ENCODE assay signal across 21 cellular contexts in the genomic region with DNA sequence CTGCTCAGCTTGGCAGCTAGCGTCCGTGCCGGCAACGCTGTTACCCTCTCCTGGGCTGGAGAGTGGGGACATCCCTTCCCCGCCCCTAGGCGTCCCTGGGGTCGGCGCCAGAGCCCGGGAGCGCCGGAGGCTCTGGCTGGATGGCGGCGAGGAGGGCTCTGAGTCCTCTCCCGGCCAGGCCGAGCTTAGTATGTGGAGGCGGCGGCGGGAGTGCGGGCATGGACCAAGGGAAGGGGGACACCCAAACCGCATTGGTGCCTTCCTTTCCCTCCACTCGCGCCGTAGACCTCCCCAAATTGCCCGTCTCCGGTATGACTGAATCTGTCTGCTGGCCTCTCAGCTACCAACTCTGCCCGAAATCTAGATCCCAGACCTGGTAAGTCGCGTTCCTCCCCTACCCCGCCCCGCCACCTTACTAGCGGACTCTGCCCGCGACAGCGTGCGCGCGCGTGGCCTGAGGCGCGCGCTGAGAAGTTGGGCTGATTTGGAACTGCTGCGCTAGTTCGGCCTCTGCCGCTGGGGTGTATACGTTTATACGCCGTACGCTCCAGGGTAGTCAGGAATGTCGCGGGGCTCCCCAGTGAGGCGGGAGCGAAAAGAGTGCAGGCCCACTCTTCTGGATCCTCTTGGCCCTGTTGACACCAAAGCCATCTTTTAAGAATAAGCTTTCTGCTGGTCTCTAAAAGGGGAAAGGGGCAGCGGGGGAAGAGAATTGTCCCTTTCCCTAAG. TPM values are rescaled to one million over a fixed set of nuclear protein-coding genes. Genes with fewer than 3 reads are reported as not detected.
A peak's percentile ranks its signal among the peaks of the same experiment; 100 is the strongest.
DNase-seq lines count a peak whose midpoint lies in the region; ATAC-seq and TF ChIP-seq lines count a peak whose summit lies in the region.
"Had no signal": no experiment of that assay in that cellular context is flagged by ENCODE, and none has a peak within 500 bp of the region (broad histone marks: within the 10 kb centered on the region; RNA-seq: fewer than 3 reads in every experiment).

No MANE protein-coding gene starts in this region.

- intact Hi-C loops in Right ventricle myocardium superior (cut with DNase I), result no loop called here
- intact Hi-C loops in adrenal gland (cut with DNase I), result no loop called here

- no peak overlapping the region for H2AK5ac ChIP-seq in mesenchymal stem cell (ENCODE audit: low read length, severe bottlenecking)

- no peak for TF ChIP-seq POLR2A in adrenal gland (IDR thresholded peaks at IDR 0.05)

- peaks cover 86% of the 10 kb centered on the region for H3K27me3 Mint-ChIP-seq in stimulated activated naive CD8-positive, alpha-beta T cell treated with anti-CD3 and anti-CD28 coated beads, Interleukin-15, amount 100 ng/mL, for 72 hours

- H3K4me3 ChIP-seq in cardiac muscle cell, result peak overlapping the region; percentile 9
- peak overlapping the region; percentile 59 to 61 for H3K4me3 ChIP-seq in mesenchymal stem cell (ENCODE audit: insufficient read depth in 1 of 2, low read depth in 1 of 2, low read length in 2 of 2)
- peak overlapping the region; percentile 44 for H3K4me3 ChIP-seq in thoracic aorta
- no peak overlapping the region for H3K4me3 ChIP-seq in adrenal gland
- H3K4me3 ChIP-seq: A549, SJSA1, vagina had no signal

- peaks cover 5% of the 10 kb centered on the region for H3K79me1 ChIP-seq in mesenchymal stem cell (replicated peaks; ENCODE audit: low read length, poor library complexity, severe bottlenecking)

- ATAC-seq in Right ventricle myocardium superior (ENCODE audit: poor library complexity), result no peak
- no peak for ATAC-seq in thoracic aorta (ENCODE audit: insufficient number of reproducible peaks, low FRiP score, low read depth)
- no peak for ATAC-seq in stimulated activated naive CD8-positive, alpha-beta T cell treated with anti-CD3 and anti-CD28 coated beads, Interleukin-15, amount 100 ng/mL, for 72 hours
- ATAC-seq: A549, HCT116 had no signal

- peaks cover 100% of the 10 kb centered on the region for H3K27me3 ChIP-seq in cardiac muscle cell
- H3K27me3 ChIP-seq in mesenchymal stem cell (ENCODE audit: control insufficient read depth in 1 of 2, insufficient read depth in 1 of 2, low read length in 2 of 2), result peaks cover 8 to 92% of the 10 kb centered on the region in 2 experiments
- H3K27me3 ChIP-seq in thoracic aorta (replicated peaks; ENCODE audit: insufficient read depth), result peaks cover 18% of the 10 kb centered on the region
- H3K27me3 ChIP-seq in adrenal gland, result peaks cover 89% of the 10 kb centered on the region

- H3K4me2 ChIP-seq in mesenchymal stem cell (ENCODE audit: low read length, poor library complexity, severe bottlenecking), result peak overlapping the region; percentile 92
- H3K4me2 ChIP-seq: A549 had no signal

- no peak overlapping the region for H3K14ac ChIP-seq in mesenchymal stem cell (ENCODE audit: low read length in 2 of 2)

- H3K9me3 ChIP-seq in cardiac muscle cell (ENCODE audit: low read depth) (no peaks in the 10 kb centered on the region), mesenchymal stem cell (ENCODE audit: control insufficient read depth, low read length) (peaks cover 4% of the 10 kb centered on the region), thoracic aorta (no peaks in the 10 kb centered on the region), adrenal gland (replicated peaks in 1 of 3) (no peaks in the 10 kb centered on the region)
- H3K9me3 ChIP-seq: A549, SJSA1, vagina had no signal

- H3K9me3 Mint-ChIP-seq in stimulated activated naive CD8-positive, alpha-beta T cell treated with anti-CD3 and anti-CD28 coated beads, Interleukin-15, amount 100 ng/mL, for 72 hours, result peaks cover 0 to 7% of the 10 kb centered on the region in 2 donors

- H3K9ac ChIP-seq in mesenchymal stem cell (ENCODE audit: low read length), result no peak overlapping the region

- no peak overlapping the region for H3K4ac ChIP-seq in mesenchymal stem cell (ENCODE audit: low read depth in 1 of 2, low read length in 2 of 2)

- no peak overlapping the region for H3K18ac ChIP-seq in mesenchymal stem cell (ENCODE audit: low read depth in 1 of 2, low read length in 2 of 2)

- H3K23ac ChIP-seq in mesenchymal stem cell (ENCODE audit: low read length in 2 of 2), result no peak overlapping the region

- WGBS in mesenchymal stem cell, result 2% methylated on average over 39 of the region's 53 CpGs
- WGBS in adrenal gland, 4 donors, result 4 to 22% (median 13%) methylated on average over 3 to 53 of the region's 53 CpGs

- no peaks in the 10 kb centered on the region for H3K4me1 ChIP-seq in cardiac muscle cell (ENCODE audit: low read depth)
- peaks cover 15% of the 10 kb centered on the region for H3K4me1 ChIP-seq in mesenchymal stem cell (ENCODE audit: control insufficient read depth, insufficient read depth, low read depth, low read length)
- peaks cover 10 to 11% of the 10 kb centered on the region in 2 donors for H3K4me1 ChIP-seq in thoracic aorta (ENCODE audit: control insufficient read depth in 1 of 2, low read depth in 2 of 2)
- peaks cover 0 to 10% of the 10 kb centered on the region in 2 donors for H3K4me1 ChIP-seq in adrenal gland (replicated peaks in 1 of 2)
- H3K4me1 ChIP-seq: A549, SJSA1 had no signal

- peak overlapping the region; percentile 20 for H2BK15ac ChIP-seq in mesenchymal stem cell (ENCODE audit: low read depth, poor library complexity, severe bottlenecking)

- peak overlapping the region; percentile 46 for H4K91ac ChIP-seq in mesenchymal stem cell (ENCODE audit: low read length)

- no peak overlapping the region for H2BK12ac ChIP-seq in mesenchymal stem cell (ENCODE audit: low read length in 2 of 2)

- H2BK120ac ChIP-seq in mesenchymal stem cell (ENCODE audit: low read depth, low read length), result no peak overlapping the region

- H2AFZ ChIP-seq in mesenchymal stem cell (ENCODE audit: low read depth, low read length), result no peak overlapping the region

- no peak for TF ChIP-seq CTCF in cardiac muscle cell (IDR thresholded peaks at IDR 0.05; ENCODE audit: low read depth, low read length)
- TF ChIP-seq CTCF in thoracic aorta (IDR thresholded peaks at IDR 0.05), result no peak
- TF ChIP-seq CTCF in adrenal gland (IDR thresholded peaks at IDR 0.05), result no peak

- no peak overlapping the region for H3K27ac Mint-ChIP-seq in stimulated activated naive CD8-positive, alpha-beta T cell treated with anti-CD3 and anti-CD28 coated beads, Interleukin-15, amount 100 ng/mL, for 72 hours
- H3K27ac Mint-ChIP-seq: IgD-negative memory B cell had no signal

- peaks cover 17% of the 10 kb centered on the region for H3K4me1 Mint-ChIP-seq in stimulated activated naive CD8-positive, alpha-beta T cell treated with anti-CD3 and anti-CD28 coated beads, Interleukin-15, amount 100 ng/mL, for 72 hours

- no peak overlapping the region for H2BK5ac ChIP-seq in mesenchymal stem cell (ENCODE audit: low read depth, low read length, poor library complexity, severe bottlenecking)

- H3K27ac ChIP-seq in cardiac muscle cell (no peak overlapping the region), cingulate gyrus (ENCODE audit: low read depth, low read length) (peak overlapping the region; percentile 91), mesenchymal stem cell (ENCODE audit: low read length, poor library complexity, severe bottlenecking) (no peak overlapping the region), thoracic aorta (peak overlapping the region in 1 of 2 donors; percentile 9), adrenal gland (no peak overlapping the region)
- H3K27ac ChIP-seq: A549, SJSA1, vagina, WERI-Rb-1 had no signal

- H3K4me3 Mint-ChIP-seq in stimulated activated naive CD8-positive, alpha-beta T cell treated with anti-CD3 and anti-CD28 coated beads, Interleukin-15, amount 100 ng/mL, for 72 hours, result no peak overlapping the region
- H3K4me3 Mint-ChIP-seq: IgD-negative memory B cell, naive B cell had no signal

- H3K36me3 ChIP-seq in cardiac muscle cell (no peaks in the 10 kb centered on the region), mesenchymal stem cell (ENCODE audit: control insufficient read depth in 1 of 2, insufficient read depth in 2 of 2, low read depth in 1 of 2, low read length in 2 of 2) (no peaks in the 10 kb centered on the region), thoracic aorta (no peaks in the 10 kb centered on the region), adrenal gland (replicated peaks in 1 of 2) (no peaks in the 10 kb centered on the region)
- H3K36me3 ChIP-seq: SJSA1, vagina, WERI-Rb-1 had no signal

- DNase-seq in cardiac muscle cell (ENCODE audit: low read depth in 1 of 2, low spot score in 1 of 2) (peak in 1 of 2 donors; percentile 37), Right ventricle myocardium superior (no peak), mesenchymal stem cell (no peak), thoracic aorta (ENCODE audit: low spot score) (no peak), HuH-7.5 (ENCODE audit: low spot score) (no peak), adrenal gland (no peak)
- no peak for DNase-seq in stimulated activated naive CD8-positive, alpha-beta T cell treated with anti-CD3 and anti-CD28 coated beads, Interleukin-15, amount 100 ng/mL, for 72 hours
- DNase-seq: aorta; DMS 273 treated with DMSO at 0.1 percent for 48 hours; naive B cell; NCI-H1694 treated with DMSO at 0.1 percent for 48 hours; NK-92 treated with Interleukin-12 subunit alpha and Interleukin-12 subunit beta, amount 100 ng/mL, for 24 hours; stimulated activated CD4-positive, alpha-beta T cell treated with anti-CD3 and anti-CD28 coated beads, Interleukin-15, amount 100 ng/mL, for 24 hours had no signal

- H4K8ac ChIP-seq in mesenchymal stem cell (ENCODE audit: low read length), result no peak overlapping the region

RNA-seq across cellular contexts. Expression of a gene that starts 12.2 kb away (rescaled TPM):
- not detected in 2 replicates for total RNA-seq in cardiac muscle cell
- polyA plus RNA-seq in cardiac muscle cell, result 0.35 TPM in 1 of 2 replicates, not detected in the other
- total RNA-seq in Right ventricle myocardium superior, result not detected
- polyA plus RNA-seq in mesenchymal stem cell (2013, experiment 1 of 2), result 0.17 TPM
- 0.14 TPM for polyA plus RNA-seq in mesenchymal stem cell (2013, experiment 2 of 2)
- under 1 TPM in 1 of 2 donors, not detected in 1; 0.07 TPM for total RNA-seq in thoracic aorta
- total RNA-seq in adrenal gland, result under 1 TPM in 1 of 8 donors, not detected in 7; 0.32 TPM
- polyA plus RNA-seq in adrenal gland, result under 1 TPM in 2 of 3 donors, not detected in 1; 0.08 to 0.64 TPM
- total RNA-seq: epithelial cell of proximal tubule, vagina had no signal
- polyA plus RNA-seq: IgD-negative memory B cell had no signal

RNA-seq across cellular contexts. Expression of a gene that starts 15.0 kb away (rescaled TPM):
- not detected in 2 replicates for total RNA-seq in cardiac muscle cell
- not detected in 2 replicates for polyA plus RNA-seq in cardiac muscle cell
- total RNA-seq in Right ventricle myocardium superior, result not detected
- polyA plus RNA-seq in mesenchymal stem cell (2013, experiment 1 of 2), result not detected
- not detected for polyA plus RNA-seq in mesenchymal stem cell (2013, experiment 2 of 2)
- total RNA-seq in thoracic aorta, result not detected
- total RNA-seq in adrenal gland, result not detected
- polyA plus RNA-seq in adrenal gland, result under 1 TPM in 1 of 3 donors, not detected in 2; 0.07 TPM
- total RNA-seq: epithelial cell of proximal tubule, vagina had no signal
- polyA plus RNA-seq: A549, IgD-negative memory B cell had no signal

Comparison
In these comparisons a context has a peak if more than half of its experiments do, and no peak if none do; other contexts are left out.
1. H3K4me3 ChIP-seq: peak in cardiac muscle cell (single experiment), mesenchymal stem cell (2 of 2) and thoracic aorta (single experiment); none in adrenal gland (0 of 4).